Comparison of ENCODE assay signal across 8 cellular contexts in genomic region chr7:101602484-101603241, GRCh38. TPM values are rescaled to one million over a fixed set of nuclear protein-coding genes. Genes with fewer than 3 reads are reported as not detected.
A peak's percentile ranks its signal among the peaks of the same experiment; 100 is the strongest.
DNase-seq lines count a peak whose midpoint lies in the region; ATAC-seq and TF ChIP-seq lines count a peak whose summit lies in the region.

No MANE protein-coding gene starts in this region.

- no peaks in the 10 kb centered on the region for H3K9me3 ChIP-seq in upper lobe of right lung

- DNase-seq in GM06990 (ENCODE audit: extremely low read depth, insufficient read length) (peak; percentile 31), SK-N-DZ (ENCODE audit: low spot score) (peak; percentile 77), glutamatergic neuron (peak; percentile 94), posterior cingulate gyrus (peak; percentile 63 to 96 (median 80)), upper lobe of right lung (peak; percentile 87)
- DNase-seq in activated naive CD4-positive, alpha-beta T cell treated with anti-CD3 and anti-CD28 coated beads for 36 hours = peak; percentile 86

- no peaks in the 10 kb centered on the region for H3K36me3 Mint-ChIP-seq in activated naive CD4-positive, alpha-beta T cell treated with anti-CD3 and anti-CD28 coated beads for 36 hours (ENCODE audit: low read depth)
- H3K36me3 Mint-ChIP-seq in glutamatergic neuron (ENCODE audit: unreplicated experiment) = no peaks in the 10 kb centered on the region

- no peaks in the 10 kb centered on the region for H3K4me1 Mint-ChIP-seq in activated naive CD4-positive, alpha-beta T cell treated with anti-CD3 and anti-CD28 coated beads for 36 hours (ENCODE audit: low read depth)
- H3K4me1 Mint-ChIP-seq in glutamatergic neuron (ENCODE audit: low read depth, unreplicated experiment) = no peaks in the 10 kb centered on the region

- H3K4me1 ChIP-seq in upper lobe of right lung = peaks cover 15% of the 10 kb centered on the region

- ATAC-seq in upper lobe of right lung (peak; percentile 87), HG02840 (IDR thresholded peaks at IDR 0.05; ENCODE audit: low FRiP score, unreplicated experiment) (no peak)

- TF ChIP-seq CTCF in GM06990 (IDR thresholded peaks at IDR 0.05; ENCODE audit: insufficient read depth, low read length, poor library complexity, severe bottlenecking) (peak; percentile 94), LNCAP (IDR thresholded peaks at IDR 0.05) (peak; percentile 96), glutamatergic neuron (IDR thresholded peaks at IDR 0.05; ENCODE audit: partially characterized antibody, unreplicated experiment) (peak; percentile 84), upper lobe of right lung (IDR thresholded peaks at IDR 0.05) (peak; percentile 91)

- H3K36me3 ChIP-seq in GM06990 (ENCODE audit: control insufficient read depth, insufficient read depth, low read length) (no peaks in the 10 kb centered on the region), upper lobe of right lung (no peaks in the 10 kb centered on the region)

- H3K4me3 Mint-ChIP-seq in activated naive CD4-positive, alpha-beta T cell treated with anti-CD3 and anti-CD28 coated beads for 36 hours = no peak overlapping the region
- no peak overlapping the region for H3K4me3 Mint-ChIP-seq in glutamatergic neuron (ENCODE audit: unreplicated experiment)

- CTCF ChIA-PET in activated naive CD4-positive, alpha-beta T cell treated with anti-CD3 and anti-CD28 coated beads for 36 hours (lab: Charles Lee) = interaction anchor here (0.5 to 3.4 kb wide), 22 partner anchors 12 to 709 kb away, joined by 3 to 20 read pairs (median 3); no protein-coding TSS in a partner anchor

- H3K27ac Mint-ChIP-seq in activated naive CD4-positive, alpha-beta T cell treated with anti-CD3 and anti-CD28 coated beads for 36 hours = no peak overlapping the region
- no peak overlapping the region for H3K27ac Mint-ChIP-seq in glutamatergic neuron (ENCODE audit: unreplicated experiment)

- H3K27me3 Mint-ChIP-seq in activated naive CD4-positive, alpha-beta T cell treated with anti-CD3 and anti-CD28 coated beads for 36 hours (ENCODE audit: low read depth) = no peaks in the 10 kb centered on the region
- H3K27me3 Mint-ChIP-seq in glutamatergic neuron (ENCODE audit: unreplicated experiment) = peaks cover 8% of the 10 kb centered on the region

- intact Hi-C loops in activated naive CD4-positive, alpha-beta T cell treated with anti-CD3 and anti-CD28 coated beads for 36 hours (cut with micrococcal nuclease) = loop anchor here (1.0 kb wide), 4 partner anchors 86 to 670 kb away; no protein-coding TSS in a partner anchor
- intact Hi-C loops in posterior cingulate gyrus (cut with DNase I) (no loop called here), upper lobe of right lung (cut with DNase I) (no loop called here)

- H3K4me3 ChIP-seq in GM06990 (replicated peaks; ENCODE audit: low read depth, low read length) = no peak overlapping the region
- H3K4me3 ChIP-seq in upper lobe of right lung = no peak overlapping the region

- no peaks in the 10 kb centered on the region for H3K9me3 Mint-ChIP-seq in activated naive CD4-positive, alpha-beta T cell treated with anti-CD3 and anti-CD28 coated beads for 36 hours
- H3K9me3 Mint-ChIP-seq in glutamatergic neuron (ENCODE audit: unreplicated experiment) = peaks cover 4% of the 10 kb centered on the region

- H3K27me3 ChIP-seq in GM06990 (replicated peaks; ENCODE audit: control insufficient read depth, insufficient read depth, low read length) (peaks cover 1% of the 10 kb centered on the region; the same call in 1 of the 2 replicates), upper lobe of right lung (peaks cover 5% of the 10 kb centered on the region)

- H3K27ac ChIP-seq in upper lobe of right lung = no peak overlapping the region

RNA-seq across cellular contexts. Expression of gene MYL10, which starts 26.4 kb away (rescaled TPM):
- not detected in 2 replicates for polyA plus RNA-seq in SK-N-DZ (2014; cell fraction: cytosol; rRNA removed)
- polyA plus RNA-seq in SK-N-DZ (2014; cell fraction: nucleus; rRNA removed) = not detected in 2 replicates
- total RNA-seq in activated naive CD4-positive, alpha-beta T cell treated with anti-CD3 and anti-CD28 coated beads for 36 hours = not detected
- not detected for total RNA-seq in glutamatergic neuron (ENCODE audit: unreplicated experiment)
- total RNA-seq in upper lobe of right lung = not detected

Comparison
In these comparisons a context has a peak if more than half of its experiments do, and no peak if none do; other contexts are left out.
1. DNase-seq: peak in every context shown above with its lines; median percentile 94 in glutamatergic neuron; 87 in upper lobe of right lung; 86 in activated naive CD4-positive, alpha-beta T cell treated with anti-CD3 and anti-CD28 coated beads for 36 hours; 80 in posterior cingulate gyrus; 77 in SK-N-DZ; 31 in GM06990.